8 cellular contexts compared by ENCODE assay signal in the genomic region with DNA sequence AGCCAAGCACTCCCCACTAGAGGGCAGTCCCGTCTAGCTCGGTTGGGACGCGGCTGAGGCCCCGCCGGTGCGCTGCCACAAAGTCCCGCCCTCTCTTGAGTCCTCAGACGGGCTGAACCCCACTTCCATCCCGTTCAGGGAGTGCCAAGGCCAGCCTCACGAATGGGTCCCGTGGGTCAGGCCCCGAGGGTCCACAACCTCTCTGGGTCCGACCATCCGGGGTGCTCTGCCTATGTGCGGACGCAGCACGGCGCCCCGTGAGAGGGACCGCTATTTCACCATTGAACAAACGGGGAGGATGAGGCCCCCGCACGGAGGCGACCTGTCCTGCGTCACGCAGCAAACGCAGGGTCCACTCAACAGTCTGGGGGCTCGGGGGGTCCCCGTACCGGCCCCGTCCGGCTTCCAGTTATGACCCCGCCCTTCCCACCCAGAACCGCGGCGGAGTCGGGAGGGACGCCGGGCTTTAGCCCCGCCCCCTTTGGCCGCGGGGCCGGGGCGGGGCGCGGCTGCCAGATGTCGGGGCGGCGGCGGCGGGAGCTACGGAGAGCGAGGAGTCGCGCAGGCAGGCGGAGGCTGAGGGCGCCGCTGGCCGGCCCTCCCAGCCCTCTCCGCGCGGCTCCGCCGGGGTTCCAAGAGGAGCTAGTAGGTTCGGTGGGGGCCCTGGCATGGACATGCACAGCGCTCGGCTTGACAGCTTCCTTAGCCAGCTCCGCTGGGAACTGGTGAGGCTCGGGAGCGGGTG. TPM values are rescaled to one million over a fixed set of nuclear protein-coding genes. Genes with fewer than 3 reads are reported as not detected.
DNase-seq lines count a peak whose midpoint lies in the region; ATAC-seq and TF ChIP-seq lines count a peak whose summit lies in the region.

A gene (plus strand): TSS at position 543 of the 745 bp plus-strand sequence. CDS start 132 bp downstream, at position 675.

- peak within 1 kb of the TSS; percentile 80 for H2AFZ ChIP-seq in neural cell (ENCODE audit: low read depth, low read length)

- H3K36me3 Mint-ChIP-seq in IgD-negative memory B cell = no peaks in the 10 kb centered on the region

- TF ChIP-seq CTCF in neural cell (IDR thresholded peaks at IDR 0.05; ENCODE audit: poor library complexity, severe bottlenecking) = peak; percentile 97

- TF ChIP-seq EP300 in neural cell (conservative IDR thresholded peaks at IDR 0.05; ENCODE audit: poor library complexity, severe bottlenecking) = no peak

- peak within 1 kb of the TSS; percentile 65 for H3K9ac ChIP-seq in neural cell (ENCODE audit: low read length)

- peak within 1 kb of the TSS; percentile 74 for H3K4me3 ChIP-seq in neural cell (ENCODE audit: low read length)

- H3K36me3 ChIP-seq in neural cell (ENCODE audit: insufficient read depth, low read length) = no peaks in the 10 kb centered on the region

- H3K27me3 Mint-ChIP-seq in IgD-negative memory B cell = peaks cover 3% of the 10 kb centered on the region
- peaks cover 22% of the 10 kb centered on the region for H3K27me3 Mint-ChIP-seq in stimulated activated naive CD8-positive, alpha-beta T cell treated with anti-CD3 and anti-CD28 coated beads, Interleukin-15, amount 100 ng/mL, for 72 hours

- H3K79me2 ChIP-seq in neural cell (replicated peaks; ENCODE audit: insufficient read depth, low read length) = no peaks in the 10 kb centered on the region

- no peaks in the 10 kb centered on the region for H3F3A ChIP-seq in neural cell (ENCODE audit: insufficient read depth, low read length, poor library complexity, severe bottlenecking)

- peak within 1 kb of the TSS; percentile 90 to 97 (median 92) for H3K27ac Mint-ChIP-seq in IgD-negative memory B cell
- peak within 1 kb of the TSS; percentile 78 to 79 for H3K27ac Mint-ChIP-seq in stimulated activated naive CD8-positive, alpha-beta T cell treated with anti-CD3 and anti-CD28 coated beads, Interleukin-15, amount 100 ng/mL, for 72 hours

- H4K20me1 ChIP-seq in neural cell (ENCODE audit: insufficient read depth) = no peaks in the 10 kb centered on the region

- peak within 1 kb of the TSS; percentile 92 to 95 (median 93) for H3K4me3 Mint-ChIP-seq in IgD-negative memory B cell
- H3K4me3 Mint-ChIP-seq in stimulated activated naive CD8-positive, alpha-beta T cell treated with anti-CD3 and anti-CD28 coated beads, Interleukin-15, amount 100 ng/mL, for 72 hours = peak within 1 kb of the TSS; percentile 84

- H3K9me3 Mint-ChIP-seq in IgD-negative memory B cell = no peaks in the 10 kb centered on the region
- no peaks in the 10 kb centered on the region for H3K9me3 Mint-ChIP-seq in stimulated activated naive CD8-positive, alpha-beta T cell treated with anti-CD3 and anti-CD28 coated beads, Interleukin-15, amount 100 ng/mL, for 72 hours

- H3K27me3 ChIP-seq in neural cell (ENCODE audit: insufficient read depth, low read depth, low read length) = peaks cover 14% of the 10 kb centered on the region

- peaks cover 26 to 32% (median 29%) of the 10 kb centered on the region in 3 donors for H3K4me1 Mint-ChIP-seq in IgD-negative memory B cell
- H3K4me1 Mint-ChIP-seq in stimulated activated naive CD8-positive, alpha-beta T cell treated with anti-CD3 and anti-CD28 coated beads, Interleukin-15, amount 100 ng/mL, for 72 hours = peaks cover 56% of the 10 kb centered on the region

- TF ChIP-seq RAD21 in neural cell (conservative IDR thresholded peaks at IDR 0.05) = peak; percentile 93

- H3K9me3 ChIP-seq in neural cell (ENCODE audit: low read length) = no peaks in the 10 kb centered on the region

- H3K27ac ChIP-seq in neural cell (ENCODE audit: low read length) = no peak within 1 kb of the TSS

- DNase-seq in DMS53 treated with DMSO at 0.1 percent for 48 hours (lab: John Stamatoyannopoulos, UW; ENCODE audit: unreplicated experiment) (peak; percentile 3), RPMI7951 (ENCODE audit: low read depth) (peak; percentile 82), fibroblast of the conjunctiva (ENCODE audit: low read depth) (peak; percentile 71)
- peak; percentile 81 for DNase-seq in activated effector memory CD4-positive, alpha-beta T cell treated with Interleukin-2 at 50 U/mL for 16 hours
- peak; percentile 88 for DNase-seq in stimulated activated naive CD8-positive, alpha-beta T cell treated with anti-CD3 and anti-CD28 coated beads, Interleukin-15, amount 100 ng/mL, for 72 hours

- peak; percentile 59 for ATAC-seq in GM21526 (IDR thresholded peaks at IDR 0.05; ENCODE audit: low FRiP score, unreplicated experiment)
- ATAC-seq in stimulated activated naive CD8-positive, alpha-beta T cell treated with anti-CD3 and anti-CD28 coated beads, Interleukin-15, amount 100 ng/mL, for 72 hours = peak; percentile 84

- no peaks in the 10 kb centered on the region for H3K9me2 ChIP-seq in neural cell (ENCODE audit: insufficient read depth, low read length)

- H3K4me2 ChIP-seq in neural cell (ENCODE audit: low read length) = peak within 1 kb of the TSS; percentile 48

TF ChIP-seq in neural cell, 6 proteins besides CTCF, POLR2A, EP300 and RAD21:
- TF ChIP-seq, protein P1, sequence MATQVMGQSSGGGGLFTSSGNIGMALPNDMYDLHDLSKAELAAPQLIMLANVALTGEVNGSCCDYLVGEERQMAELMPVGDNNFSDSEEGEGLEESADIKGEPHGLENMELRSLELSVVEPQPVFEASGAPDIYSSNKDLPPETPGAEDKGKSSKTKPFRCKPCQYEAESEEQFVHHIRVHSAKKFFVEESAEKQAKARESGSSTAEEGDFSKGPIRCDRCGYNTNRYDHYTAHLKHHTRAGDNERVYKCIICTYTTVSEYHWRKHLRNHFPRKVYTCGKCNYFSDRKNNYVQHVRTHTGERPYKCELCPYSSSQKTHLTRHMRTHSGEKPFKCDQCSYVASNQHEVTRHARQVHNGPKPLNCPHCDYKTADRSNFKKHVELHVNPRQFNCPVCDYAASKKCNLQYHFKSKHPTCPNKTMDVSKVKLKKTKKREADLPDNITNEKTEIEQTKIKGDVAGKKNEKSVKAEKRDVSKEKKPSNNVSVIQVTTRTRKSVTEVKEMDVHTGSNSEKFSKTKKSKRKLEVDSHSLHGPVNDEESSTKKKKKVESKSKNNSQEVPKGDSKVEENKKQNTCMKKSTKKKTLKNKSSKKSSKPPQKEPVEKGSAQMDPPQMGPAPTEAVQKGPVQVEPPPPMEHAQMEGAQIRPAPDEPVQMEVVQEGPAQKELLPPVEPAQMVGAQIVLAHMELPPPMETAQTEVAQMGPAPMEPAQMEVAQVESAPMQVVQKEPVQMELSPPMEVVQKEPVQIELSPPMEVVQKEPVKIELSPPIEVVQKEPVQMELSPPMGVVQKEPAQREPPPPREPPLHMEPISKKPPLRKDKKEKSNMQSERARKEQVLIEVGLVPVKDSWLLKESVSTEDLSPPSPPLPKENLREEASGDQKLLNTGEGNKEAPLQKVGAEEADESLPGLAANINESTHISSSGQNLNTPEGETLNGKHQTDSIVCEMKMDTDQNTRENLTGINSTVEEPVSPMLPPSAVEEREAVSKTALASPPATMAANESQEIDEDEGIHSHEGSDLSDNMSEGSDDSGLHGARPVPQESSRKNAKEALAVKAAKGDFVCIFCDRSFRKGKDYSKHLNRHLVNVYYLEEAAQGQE (IDR thresholded peaks at IDR 0.05; ENCODE audit: borderline replicate concordance) = peak; percentile 43
- TF ChIP-seq TAF1 (IDR thresholded peaks at IDR 0.05; ENCODE audit: low read depth) = no peak
- no peak for TF ChIP-seq EZH2 (IDR thresholded peaks at IDR 0.05; ENCODE audit: borderline replicate concordance, insufficient read depth, low read length, poor library complexity, severe bottlenecking)
- TF ChIP-seq MXI1 (conservative IDR thresholded peaks at IDR 0.05; ENCODE audit: poor library complexity, severe bottlenecking) = peak; percentile 58
- peak; percentile 63 for TF ChIP-seq POLR2AphosphoS5 (IDR thresholded peaks at IDR 0.05)
- peak; percentile 92 for TF ChIP-seq SMC3 (conservative IDR thresholded peaks at IDR 0.05; ENCODE audit: poor library complexity)

RNA-seq across cellular contexts. Expression of the gene that starts here (rescaled TPM):
- polyA plus RNA-seq in IgD-negative memory B cell (35.5 TPM), neural cell (1.4 and 1.7 TPM in 2 replicates)
- 4.1 and 6.6 TPM in 2 replicates for total RNA-seq in RPMI7951 (2014; rRNA removed; shearing (Covaris generic))
- 2.0 and 2.9 TPM in 2 replicates for polyA minus RNA-seq in neural cell

Comparison
In these comparisons a context has a peak if more than half of its experiments do, and no peak if none do; other contexts are left out.
1. RNA of the gene that starts here (polyA plus RNA-seq): 35.5 TPM in IgD-negative memory B cell (single experiment); 1.4 to 1.7 TPM in neural cell; every median in the first group is over 10 times any median in the second.
2. DNase-seq: peak in every context shown above with its lines; median percentile 88 in stimulated activated naive CD8-positive, alpha-beta T cell treated with anti-CD3 and anti-CD28 coated beads, Interleukin-15, amount 100 ng/mL, for 72 hours; 82 in RPMI7951; 81 in activated effector memory CD4-positive, alpha-beta T cell treated with Interleukin-2 at 50 U/mL for 16 hours; 71 in fibroblast of the conjunctiva; 3 in DMS53 treated with DMSO at 0.1 percent for 48 hours.